ENCODE assay signal across 9 cellular contexts in genomic region chr20:31704225-31705119, GRCh38. TPM values are rescaled to one million over a fixed set of nuclear protein-coding genes. Genes with fewer than 3 reads are reported as not detected.
A peak's percentile ranks its signal among the peaks of the same experiment; 100 is the strongest.
DNase-seq lines count a peak whose midpoint lies in the region; ATAC-seq and TF ChIP-seq lines count a peak whose summit lies in the region.
"Had no signal": no experiment of that assay in that cellular context is flagged by ENCODE, and none has a peak within 500 bp of the region (broad histone marks: within the 10 kb centered on the region; RNA-seq: fewer than 3 reads in every experiment).

No MANE protein-coding gene starts in this region.

- in situ Hi-C loops in Caki2 (cut with HindIII; ENCODE audit: low pct_unique_long_range_greater_than_20kb, low sequenced_read_pairs): no loop called here
- in situ Hi-C loops in Panc1 (cut with HindIII; ENCODE audit: low pct_unique_long_range_greater_than_20kb, low sequenced_read_pairs): no loop called here

- ATAC-seq in Panc1 (peak; percentile 83), esophagus mucosa (peak; percentile 95), HG03280 (IDR thresholded peaks at IDR 0.05; ENCODE audit: unreplicated experiment) (no peak), HG02840 (IDR thresholded peaks at IDR 0.05; ENCODE audit: low FRiP score, unreplicated experiment) (no peak)

- BruUV-seq in Panc1 (replicated peaks; lab: Mats Ljungman, UMichigan): TSS peak; percentile 18

- H3K27me3 ChIP-seq in Panc1 (ENCODE audit: control insufficient read depth, insufficient read depth, low read length): no peaks in the 10 kb centered on the region

- H3K4me3 Mint-ChIP-seq in neural crest cell: no peak overlapping the region
- H3K4me3 Mint-ChIP-seq: activated CD4-positive, alpha-beta memory T cell treated with anti-CD3 and anti-CD28 coated beads for 36 hours had no signal

- no peaks in the 10 kb centered on the region for H3K9me3 Mint-ChIP-seq in neural crest cell
- H3K9me3 Mint-ChIP-seq: activated CD4-positive, alpha-beta memory T cell treated with anti-CD3 and anti-CD28 coated beads for 36 hours had no signal

- H3K9me3 ChIP-seq in Panc1 (ENCODE audit: control insufficient read depth, insufficient read depth, low read depth, low read length): no peaks in the 10 kb centered on the region

- POLR2A ChIA-PET in Panc1 (lab: Charles Lee): interaction anchor here (0.9 kb wide), 1 partner anchor 8 kb away, joined by 4 read pairs; no protein-coding TSS in a partner anchor

- H3K36me3 Mint-ChIP-seq in neural crest cell (ENCODE audit: low read depth): peaks cover 14% of the 10 kb centered on the region

- CTCF ChIA-PET in Panc1 (lab: Charles Lee): interaction anchor here (1.4 to 1.5 kb wide), 2 partner anchors 19 to 43 kb away, joined by 3 to 5 read pairs; no protein-coding TSS in a partner anchor

- TF ChIP-seq CTCF in Panc1 (IDR thresholded peaks at IDR 0.05) (no peak), neural crest cell (conservative IDR thresholded peaks at IDR 0.05) (no peak)

- no peak overlapping the region for H3K4me3 ChIP-seq in Panc1 (ENCODE audit: low read depth in 2 of 2, low read length in 2 of 2)

- intact Hi-C loops in Panc1 (cut with micrococcal nuclease; ENCODE audit: unreplicated experiment): no loop called here

- H3K36me3 ChIP-seq in Panc1 (ENCODE audit: control insufficient read depth, insufficient read depth, low read length): peaks cover 9% of the 10 kb centered on the region; the same call in 1 of the 2 replicates

- no peaks in the 10 kb centered on the region for H3K27me3 Mint-ChIP-seq in neural crest cell (ENCODE audit: low read depth)
- H3K27me3 Mint-ChIP-seq: activated CD4-positive, alpha-beta memory T cell treated with anti-CD3 and anti-CD28 coated beads for 36 hours had no signal

- DNase-seq in Caki2 (ENCODE audit: low read depth) (peak; percentile 96), Panc1 (ENCODE audit: low read depth, low spot score) (peak; percentile 99), neural crest cell (ENCODE audit: low read depth, low spot score) (no peak), amniotic stem cell (lab: John Stamatoyannopoulos, UW) (no peak)
- DNase-seq in stimulated activated CD8-positive, alpha-beta memory T cell treated with anti-CD3 and anti-CD28 coated beads, Interleukin-4, amount 100 ng/mL, for 48 hours: no peak
- DNase-seq: activated CD4-positive, alpha-beta memory T cell treated with anti-CD3 and anti-CD28 coated beads for 36 hours had no signal

- no peaks in the 10 kb centered on the region for H3K4me1 Mint-ChIP-seq in neural crest cell

- H3K4me1 ChIP-seq in Panc1 (ENCODE audit: control insufficient read depth, insufficient read depth, low read length): peaks cover 40% of the 10 kb centered on the region

- peak overlapping the region; percentile 54 for H3K27ac ChIP-seq in Panc1 (ENCODE audit: low read length)

- H3K27ac Mint-ChIP-seq in neural crest cell (ENCODE audit: unreplicated experiment): peak overlapping the region; percentile 17

RNA-seq across cellular contexts. Expression of gene BCL2L1, which starts 18.2 kb away (rescaled TPM):
- total RNA-seq in Caki2 (2014; rRNA removed; shearing (Covaris generic); ENCODE audit: low replicate concordance): 254 and 256 TPM in 2 replicates
- total RNA-seq in Panc1 (2021; ENCODE audit: unreplicated experiment) (150 TPM), esophagus mucosa (76.6 TPM), neural crest cell (74.3 and 74.8 TPM in 2 replicates)
- 127 TPM for polyA plus RNA-seq in Panc1 (2012; ENCODE audit: insufficient read length)

RNA-seq across cellular contexts. Expression of gene TPX2, which starts 34.6 kb away (rescaled TPM):
- total RNA-seq in Caki2 (2014; rRNA removed; shearing (Covaris generic); ENCODE audit: low replicate concordance): 143 and 164 TPM in 2 replicates
- total RNA-seq in Panc1 (2021; ENCODE audit: unreplicated experiment) (248 TPM), esophagus mucosa (32.6 TPM), neural crest cell (208 and 210 TPM in 2 replicates)
- 84.6 TPM for polyA plus RNA-seq in Panc1 (2012; ENCODE audit: insufficient read length)

Comparison
In these comparisons a context has a peak if more than half of its experiments do, and no peak if none do; other contexts are left out.
1. DNase-seq: peak in Caki2 (single experiment) and Panc1 (single experiment); none in neural crest cell (single experiment), amniotic stem cell (single experiment) and stimulated activated CD8-positive, alpha-beta memory T cell treated with anti-CD3 and anti-CD28 coated beads, Interleukin-4, amount 100 ng/mL, for 48 hours (single experiment).
2. ATAC-seq: peak in Panc1 (single experiment) and esophagus mucosa (single experiment); none in HG03280 (single experiment) and HG02840 (single experiment).